ENCODE assay signal across 1 cellular context in genomic region chr16:912684-913613, GRCh38.
TF ChIP-seq lines count a peak whose summit lies in the region.

No MANE protein-coding gene starts in this region.

TF ChIP-seq in HepG2, 621 proteins besides CTCF, POLR2A, EP300 and RAD21 (continued from another document):
- TF ChIP-seq ARID5B (CRISPR knock-in tag; IDR thresholded peaks at IDR 0.05) (peak; percentile 92), ZNF274 (CRISPR knock-in tag; IDR thresholded peaks at IDR 0.05) (peak; percentile 72; the same call in 1 of the 2 replicates), GATA4 (IDR thresholded peaks at IDR 0.05; ENCODE audit: borderline replicate concordance, low read depth) (no peak), ZNF292 (CRISPR knock-in tag; IDR thresholded peaks at IDR 0.05; ENCODE audit: borderline replicate concordance, low read depth) (peak; percentile 89; the same call in 1 of the 2 replicates), TP53 (CRISPR knock-in tag; conservative IDR thresholded peaks at IDR 0.05) (no peak), KDM6A (CRISPR knock-in tag; IDR thresholded peaks at IDR 0.05; ENCODE audit: low read depth) (no peak), MTF2 (CRISPR knock-in tag; IDR thresholded peaks at IDR 0.05; ENCODE audit: borderline replicate concordance) (peak; percentile 50; the same call in 1 of the 2 replicates), ZNF800 (CRISPR knock-in tag; IDR thresholded peaks at IDR 0.05) (peak; percentile 66; the same call in 1 of the 2 replicates), ZMYM3 (CRISPR knock-in tag; IDR thresholded peaks at IDR 0.05) (peak; percentile 28; the same call in 1 of the 2 replicates), ZFP37 (CRISPR knock-in tag; IDR thresholded peaks at IDR 0.05; ENCODE audit: borderline replicate concordance) (no peak), NFYB (CRISPR knock-in tag; IDR thresholded peaks at IDR 0.05) (no peak), PAX8 (CRISPR knock-in tag; IDR thresholded peaks at IDR 0.05; ENCODE audit: borderline replicate concordance) (no peak), ZMYM2 (CRISPR knock-in tag; IDR thresholded peaks at IDR 0.05) (peak; percentile 50; the same call in 1 of the 2 replicates), ZNF44 (CRISPR knock-in tag; IDR thresholded peaks at IDR 0.05) (peak; percentile 78), CENPT (CRISPR knock-in tag; IDR thresholded peaks at IDR 0.05; ENCODE audit: low read depth) (0 out of 2 replicates have a peak, but pooled peaks have one; percentile 65), ZNF557 (CRISPR knock-in tag; IDR thresholded peaks at IDR 0.05) (no peak), KLF12 (CRISPR knock-in tag; IDR thresholded peaks at IDR 0.05; ENCODE audit: borderline replicate concordance) (no peak), ZNF33A (CRISPR knock-in tag; IDR thresholded peaks at IDR 0.05; ENCODE audit: borderline replicate concordance) (no peak), ZNF260 (CRISPR knock-in tag; IDR thresholded peaks at IDR 0.05; ENCODE audit: borderline replicate concordance, low read depth) (no peak), NR3C1 (CRISPR knock-in tag; IDR thresholded peaks at IDR 0.05) (no peak), ZNF12 (CRISPR knock-in tag; IDR thresholded peaks at IDR 0.05) (peak; percentile 92), NCOA1 (CRISPR knock-in tag; IDR thresholded peaks at IDR 0.05) (no peak), RFXAP (CRISPR knock-in tag; IDR thresholded peaks at IDR 0.05; ENCODE audit: borderline replicate concordance) (no peak), RBFOX2 (IDR thresholded peaks at IDR 0.05; ENCODE audit: low read depth, low read length) (no peak; the same call in 1 of the 2 replicates), CBFB (CRISPR knock-in tag; IDR thresholded peaks at IDR 0.05) (peak; percentile 84; the same call in 1 of the 2 replicates), CENPBD1 (CRISPR knock-in tag; IDR thresholded peaks at IDR 0.05; ENCODE audit: borderline replicate concordance, low read depth) (no peak), ZNF354B (CRISPR knock-in tag; IDR thresholded peaks at IDR 0.05) (no peak), HNF4G (IDR thresholded peaks at IDR 0.05; ENCODE audit: borderline replicate concordance, low read depth, low read length) (peak; percentile 24; the same call in 1 of the 2 replicates), HNF4G (CRISPR knock-in tag; IDR thresholded peaks at IDR 0.05; ENCODE audit: borderline replicate concordance, low read depth) (no peak), JARID2 (CRISPR knock-in tag; IDR thresholded peaks at IDR 0.05; ENCODE audit: insufficient replicate concordance) (peak; percentile 43), GATAD2A (CRISPR knock-in tag; IDR thresholded peaks at IDR 0.05) (peak; percentile 93), HOXD1 (CRISPR knock-in tag; IDR thresholded peaks at IDR 0.05) (peak; percentile 60; the same call in 1 of the 2 replicates), KDM2A (CRISPR knock-in tag; IDR thresholded peaks at IDR 0.05; ENCODE audit: borderline replicate concordance, low read depth) (peak; percentile 92; the same call in 1 of the 2 replicates), MXD1 (CRISPR knock-in tag; IDR thresholded peaks at IDR 0.05) (peak; percentile 65; the same call in 1 of the 2 replicates), ZNF18 (CRISPR knock-in tag; IDR thresholded peaks at IDR 0.05; ENCODE audit: insufficient replicate concordance) (no peak), ZBTB3 (CRISPR knock-in tag; IDR thresholded peaks at IDR 0.05; ENCODE audit: borderline replicate concordance, low read depth) (no peak), ZBTB25 (CRISPR knock-in tag; IDR thresholded peaks at IDR 0.05) (no peak), MAX (IDR thresholded peaks at IDR 0.05) (peak; percentile 96), SMAD3 (CRISPR knock-in tag; IDR thresholded peaks at IDR 0.05) (no peak), CEBPG (CRISPR knock-in tag; IDR thresholded peaks at IDR 0.05) (no peak), ZSCAN30 (CRISPR knock-in tag; IDR thresholded peaks at IDR 0.05) (no peak), ATF7 (IDR thresholded peaks at IDR 0.05) (no peak), ATF7 (CRISPR knock-in tag; IDR thresholded peaks at IDR 0.05) (no peak), KDM1A (CRISPR knock-in tag; IDR thresholded peaks at IDR 0.05) (peak; percentile 64; the same call in 1 of the 2 replicates), ZNF816 (CRISPR knock-in tag; IDR thresholded peaks at IDR 0.05; ENCODE audit: borderline replicate concordance) (no peak), HNRNPLL (IDR thresholded peaks at IDR 0.05; ENCODE audit: low read depth, low read length, poor library complexity, severe bottlenecking) (peak; percentile 50), PRDM4 (CRISPR knock-in tag; IDR thresholded peaks at IDR 0.05; ENCODE audit: borderline replicate concordance) (no peak), ZNF788 (CRISPR knock-in tag; IDR thresholded peaks at IDR 0.05; ENCODE audit: borderline replicate concordance) (peak; percentile 83; the same call in 1 of the 2 replicates), ZBTB44 (CRISPR knock-in tag; IDR thresholded peaks at IDR 0.05) (no peak), NR2C2 (CRISPR knock-in tag; IDR thresholded peaks at IDR 0.05; ENCODE audit: borderline replicate concordance) (no peak), LBX2 (CRISPR knock-in tag; IDR thresholded peaks at IDR 0.05; ENCODE audit: borderline replicate concordance) (no peak)
